2 cellular contexts compared by ENCODE assay signal in genomic region chr2:238505119-238505891, GRCh38.
TF ChIP-seq lines count a peak whose summit lies in the region.

No MANE protein-coding gene starts in this region.

TF ChIP-seq in K562, 482 proteins besides CTCF, POLR2A, EP300 and RAD21 (continued from another document):
- TF ChIP-seq ZNF280B (CRISPR knock-in tag; IDR thresholded peaks at IDR 0.05) (no peak), ZFP30 (CRISPR knock-in tag; IDR thresholded peaks at IDR 0.05; ENCODE audit: borderline replicate concordance) (no peak), RERE (CRISPR knock-in tag; IDR thresholded peaks at IDR 0.05; ENCODE audit: borderline replicate concordance) (no peak), ZBTB12 (CRISPR knock-in tag; IDR thresholded peaks at IDR 0.05) (0 out of 2 replicates have a peak, but pooled peaks have one; percentile 42), TRIM24 (IDR thresholded peaks at IDR 0.05) (no peak), CBFA2T3 (IDR thresholded peaks at IDR 0.05) (peak; percentile 11; the same call in 1 of the 2 replicates), ZNF316 (IDR thresholded peaks at IDR 0.05) (no peak), CREM (IDR thresholded peaks at IDR 0.05; ENCODE audit: low read depth) (peak; percentile 57)

TF ChIP-seq in SK-N-SH treated with all-trans-retinoic acid at 6 μM for 48 hours, 23 proteins besides CTCF, POLR2A, EP300 and RAD21 (continued from another document):
- no peak for TF ChIP-seq TSHZ2 (CRISPR knock-in tag; IDR thresholded peaks at IDR 0.05)
- TF ChIP-seq BACH2 (CRISPR knock-in tag; IDR thresholded peaks at IDR 0.05; ENCODE audit: borderline replicate concordance): no peak
- no peak for TF ChIP-seq CSRNP3 (CRISPR knock-in tag; IDR thresholded peaks at IDR 0.05)
- TF ChIP-seq SNAI2 (CRISPR knock-in tag; IDR thresholded peaks at IDR 0.05): no peak
- TF ChIP-seq POU6F1 (CRISPR knock-in tag; IDR thresholded peaks at IDR 0.05; ENCODE audit: borderline replicate concordance, low read depth): no peak
- no peak for TF ChIP-seq ZFP3 (CRISPR knock-in tag; IDR thresholded peaks at IDR 0.05)
- TF ChIP-seq CREB5 (CRISPR knock-in tag; IDR thresholded peaks at IDR 0.05; ENCODE audit: low read depth): no peak
- TF ChIP-seq ZNF70 (CRISPR knock-in tag; IDR thresholded peaks at IDR 0.05): no peak
TF ChIP-seq in SK-N-SH treated with all-trans-retinoic acid at 6 μM for 48 hours: peak in this region for 0.
